In the genomic region with DNA sequence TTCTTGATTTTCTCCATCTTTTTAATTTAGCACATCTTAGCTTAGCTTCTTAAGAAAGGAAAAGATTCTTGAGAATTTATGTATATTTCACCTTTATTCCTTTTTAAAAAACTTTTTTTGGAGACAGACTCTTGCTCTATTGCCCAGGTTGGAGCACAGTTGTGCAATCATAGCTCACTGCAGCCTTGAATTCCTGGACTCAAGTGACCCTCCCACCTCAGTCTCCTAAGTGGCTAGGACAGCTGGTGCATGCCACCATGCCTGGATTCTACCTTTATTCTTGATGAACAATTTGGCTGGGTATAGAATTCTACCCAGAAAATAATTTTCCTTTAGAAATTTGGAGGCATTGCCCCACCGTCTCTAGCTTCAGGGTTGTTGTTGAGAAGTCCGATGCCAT, we compare ENCODE assay signal across 29 cellular contexts.
"Had no signal": no experiment of that assay in that cellular context is flagged by ENCODE, and none has a peak within 500 bp of the region (broad histone marks: within the 10 kb centered on the region; RNA-seq: fewer than 3 reads in every experiment).

No MANE protein-coding gene starts in this region.

- H3K4me3 ChIP-seq: stomach, suprapubic skin, testis, thoracic aorta, thyroid gland, tibial artery, tibial nerve, transverse colon, upper lobe of left lung, upper lobe of right lung, uterus, vagina had no signal

- H3K36me3 ChIP-seq: stomach, suprapubic skin, thoracic aorta, thyroid gland, tibial artery, tibial nerve, transverse colon, upper lobe of left lung, upper lobe of right lung, uterus, vagina had no signal

- H3K4me1 ChIP-seq: suprapubic skin, testis, thyroid gland, tibial artery, tibial nerve, upper lobe of left lung, upper lobe of right lung, uterus, vagina had no signal

- ATAC-seq: stimulated activated effector memory CD8-positive, alpha-beta T cell treated with anti-CD3 and anti-CD28 coated beads, Interleukin-12 subunit alpha, Interleukin-12 subunit beta, amount 100 ng/mL, for 72 hours; stimulated activated memory B cell treated with anti-CD40 and anti-IgM and Interleukin-4, amounts not matched to agents 10 μg/mL and 1 μg/mL and 100 μg/mL, for 72 hours; stimulated activated naive B cell treated with anti-CD40 and anti-IgM and Interleukin-4, amounts not matched to agents 10 μg/mL and 1 μg/mL and 100 μg/mL, for 72 hours; stimulated activated naive CD8-positive, alpha-beta T cell treated with anti-CD3 and anti-CD28 coated beads, Interleukin-15, amount 100 ng/mL, for 72 hours; stimulated activated naive CD8-positive, alpha-beta T cell treated with anti-CD3 and anti-CD28 coated beads, Interleukin-15, Interleukin-2, amounts not matched to agents 100 U/mL and 50 U/mL, for 24 hours; upper lobe of right lung had no signal

- H3K27ac Mint-ChIP-seq: stimulated activated effector memory CD8-positive, alpha-beta T cell treated with anti-CD3 and anti-CD28 coated beads, Interleukin-12 subunit alpha, Interleukin-12 subunit beta, amount 100 ng/mL, for 72 hours; stimulated activated memory B cell treated with anti-CD40 and anti-IgM and Interleukin-4, amounts not matched to agents 10 μg/mL and 1 μg/mL and 100 μg/mL, for 72 hours; stimulated activated naive B cell treated with anti-CD40 and anti-IgM and Interleukin-4, amounts not matched to agents 10 μg/mL and 1 μg/mL and 100 μg/mL, for 72 hours; stimulated activated naive CD8-positive, alpha-beta T cell treated with anti-CD3 and anti-CD28 coated beads, Interleukin-15, amount 100 ng/mL, for 72 hours; stimulated activated naive CD8-positive, alpha-beta T cell treated with anti-CD3 and anti-CD28 coated beads, Interleukin-15, Interleukin-2, amounts not matched to agents 100 ng/mL and 50 ng/mL, for 24 hours; type B pancreatic cell had no signal

- H3K9me3 ChIP-seq: stomach, suprapubic skin, testis, thoracic aorta, thyroid gland, tibial artery, tibial nerve, transverse colon, upper lobe of left lung, upper lobe of right lung, uterus, vagina had no signal

- H3K36me3 Mint-ChIP-seq: stimulated activated effector memory CD8-positive, alpha-beta T cell treated with anti-CD3 and anti-CD28 coated beads, Interleukin-12 subunit alpha, Interleukin-12 subunit beta, amount 100 ng/mL, for 72 hours; stimulated activated memory B cell treated with anti-CD40 and anti-IgM and Interleukin-4, amounts not matched to agents 10 μg/mL and 1 μg/mL and 100 μg/mL, for 72 hours; stimulated activated naive B cell treated with anti-CD40 and anti-IgM and Interleukin-4, amounts not matched to agents 10 μg/mL and 1 μg/mL and 100 μg/mL, for 72 hours; type B pancreatic cell had no signal

- H3K4me3 Mint-ChIP-seq: stimulated activated effector memory CD8-positive, alpha-beta T cell treated with anti-CD3 and anti-CD28 coated beads, Interleukin-12 subunit alpha, Interleukin-12 subunit beta, amount 100 ng/mL, for 72 hours; stimulated activated memory B cell treated with anti-CD40 and anti-IgM and Interleukin-4, amounts not matched to agents 10 μg/mL and 1 μg/mL and 100 μg/mL, for 72 hours; stimulated activated naive B cell treated with anti-CD40 and anti-IgM and Interleukin-4, amounts not matched to agents 10 μg/mL and 1 μg/mL and 100 μg/mL, for 72 hours; stimulated activated naive CD8-positive, alpha-beta T cell treated with anti-CD3 and anti-CD28 coated beads, Interleukin-15, amount 100 ng/mL, for 72 hours; stimulated activated naive CD8-positive, alpha-beta T cell treated with anti-CD3 and anti-CD28 coated beads, Interleukin-15, Interleukin-2, amounts not matched to agents 100 ng/mL and 50 ng/mL, for 24 hours; type B pancreatic cell had no signal

- H3K27me3 ChIP-seq: stomach, suprapubic skin, testis, thyroid gland, tibial artery, tibial nerve, transverse colon, upper lobe of left lung, upper lobe of right lung, uterus, vagina had no signal

- DNase-seq: stimulated activated CD4-positive, alpha-beta T cell treated with anti-CD3 and anti-CD28 coated beads, Interleukin-2, amount 100 ng/mL, for 48 hours; stimulated activated CD4-positive, alpha-beta T cell treated with anti-CD3 and anti-CD28 coated beads, Interleukin-4, amount 100 ng/mL, for 1 hour; stimulated activated CD4-positive, alpha-beta T cell treated with anti-CD3 and anti-CD28 coated beads, Interleukin-4, amount 100 ng/mL, for 24 hours; stimulated activated CD4-positive, alpha-beta T cell treated with anti-CD3 and anti-CD28 coated beads, Interleukin-4, amount 100 ng/mL, for 4 hours; stimulated activated CD8-positive, alpha-beta memory T cell treated with anti-CD3 and anti-CD28 coated beads, Interleukin-4, amount 100 ng/mL, for 48 hours; stimulated activated naive B cell treated with anti-CD40 and anti-IgM and Interleukin-4, amounts not matched to agents 10 μg/mL and 1 μg/mL and 100 μg/mL, for 72 hours; stimulated activated naive CD4-positive, alpha-beta T cell; stimulated activated naive CD4-positive, alpha-beta T cell treated with Interleukin-2 at 50 U/mL for 16 hours; stimulated activated naive CD8-positive, alpha-beta T cell treated with anti-CD3 and anti-CD28 coated beads, Interleukin-15, amount 100 ng/mL, for 72 hours; stimulated activated naive CD8-positive, alpha-beta T cell treated with anti-CD3 and anti-CD28 coated beads, Interleukin-15, Interleukin-2, amounts not matched to agents 100 U/mL and 50 U/mL, for 24 hours; stomach; substantia nigra; testis; thyroid gland; tibial artery; transverse colon; trophoblast cell; upper lobe of left lung; upper lobe of right lung; uterus had no signal

- H3K4me1 Mint-ChIP-seq: stimulated activated effector memory CD8-positive, alpha-beta T cell treated with anti-CD3 and anti-CD28 coated beads, Interleukin-12 subunit alpha, Interleukin-12 subunit beta, amount 100 ng/mL, for 72 hours; stimulated activated memory B cell treated with anti-CD40 and anti-IgM and Interleukin-4, amounts not matched to agents 10 μg/mL and 1 μg/mL and 100 μg/mL, for 72 hours; stimulated activated naive B cell treated with anti-CD40 and anti-IgM and Interleukin-4, amounts not matched to agents 10 μg/mL and 1 μg/mL and 100 μg/mL, for 72 hours; stimulated activated naive CD8-positive, alpha-beta T cell treated with anti-CD3 and anti-CD28 coated beads, Interleukin-15, amount 100 ng/mL, for 72 hours had no signal

- H3K9me3 Mint-ChIP-seq: stimulated activated effector memory CD8-positive, alpha-beta T cell treated with anti-CD3 and anti-CD28 coated beads, Interleukin-12 subunit alpha, Interleukin-12 subunit beta, amount 100 ng/mL, for 72 hours; stimulated activated naive CD8-positive, alpha-beta T cell treated with anti-CD3 and anti-CD28 coated beads, Interleukin-15, amount 100 ng/mL, for 72 hours; stimulated activated naive CD8-positive, alpha-beta T cell treated with anti-CD3 and anti-CD28 coated beads, Interleukin-15, Interleukin-2, amounts not matched to agents 100 ng/mL and 50 ng/mL, for 24 hours; type B pancreatic cell had no signal

- H3K27ac ChIP-seq: stomach, suprapubic skin, testis, thoracic aorta, thyroid gland, tibial artery, tibial nerve, transverse colon, upper lobe of left lung, upper lobe of right lung, uterus, vagina had no signal

- FAIRE-seq: urothelium cell line had no signal
